2 cellular contexts compared by ENCODE assay signal in the genomic region with DNA sequence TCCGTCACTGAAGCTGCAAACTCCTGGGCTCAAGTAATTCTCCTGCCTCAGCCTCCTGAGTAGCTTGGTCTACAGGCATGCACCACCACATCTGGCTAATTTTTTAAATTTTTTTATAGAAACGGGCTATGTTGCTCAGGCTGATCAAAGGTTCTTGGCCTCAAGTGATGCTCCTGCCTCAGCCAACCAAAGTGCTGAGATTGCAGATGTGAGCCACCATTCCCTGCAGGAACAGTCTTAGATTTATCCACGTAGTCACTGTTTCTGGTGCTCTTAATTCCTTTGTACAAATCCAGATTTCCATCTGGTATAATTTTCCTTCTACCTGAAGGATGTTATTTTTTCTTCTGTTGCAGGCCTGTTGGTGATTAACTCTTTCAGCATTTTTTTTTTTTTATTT.
TF ChIP-seq lines count a peak whose summit lies in the region.

No MANE protein-coding gene starts in this region.

TF ChIP-seq in HepG2, 621 proteins besides CTCF, POLR2A, EP300 and RAD21:
- TF ChIP-seq SP2 (CRISPR knock-in tag; IDR thresholded peaks at IDR 0.05) (no peak), ZNF264 (CRISPR knock-in tag; IDR thresholded peaks at IDR 0.05) (no peak), MAFK (conservative IDR thresholded peaks at IDR 0.05 in 1 of 2, IDR thresholded peaks at IDR 0.05 in 1 of 2; ENCODE audit: low read length in 2 of 2) (peak; percentile 51 to 66), MAFF (IDR thresholded peaks at IDR 0.05; ENCODE audit: low read depth, low read length) (peak; percentile 33)

TF ChIP-seq in A549, 52 proteins besides CTCF, POLR2A, EP300 and RAD21:
- TF ChIP-seq, protein P1, sequence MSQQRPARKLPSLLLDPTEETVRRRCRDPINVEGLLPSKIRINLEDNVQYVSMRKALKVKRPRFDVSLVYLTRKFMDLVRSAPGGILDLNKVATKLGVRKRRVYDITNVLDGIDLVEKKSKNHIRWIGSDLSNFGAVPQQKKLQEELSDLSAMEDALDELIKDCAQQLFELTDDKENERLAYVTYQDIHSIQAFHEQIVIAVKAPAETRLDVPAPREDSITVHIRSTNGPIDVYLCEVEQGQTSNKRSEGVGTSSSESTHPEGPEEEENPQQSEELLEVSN (IDR thresholded peaks at IDR 0.05; ENCODE audit: borderline replicate concordance, low read depth): no peak
- TF ChIP-seq ZFP36 (IDR thresholded peaks at IDR 0.05; ENCODE audit: borderline replicate concordance, partially characterized antibody) (no peak), MAFK (IDR thresholded peaks at IDR 0.05; ENCODE audit: partially characterized antibody) (peak; percentile 33)
